In the genomic region with DNA sequence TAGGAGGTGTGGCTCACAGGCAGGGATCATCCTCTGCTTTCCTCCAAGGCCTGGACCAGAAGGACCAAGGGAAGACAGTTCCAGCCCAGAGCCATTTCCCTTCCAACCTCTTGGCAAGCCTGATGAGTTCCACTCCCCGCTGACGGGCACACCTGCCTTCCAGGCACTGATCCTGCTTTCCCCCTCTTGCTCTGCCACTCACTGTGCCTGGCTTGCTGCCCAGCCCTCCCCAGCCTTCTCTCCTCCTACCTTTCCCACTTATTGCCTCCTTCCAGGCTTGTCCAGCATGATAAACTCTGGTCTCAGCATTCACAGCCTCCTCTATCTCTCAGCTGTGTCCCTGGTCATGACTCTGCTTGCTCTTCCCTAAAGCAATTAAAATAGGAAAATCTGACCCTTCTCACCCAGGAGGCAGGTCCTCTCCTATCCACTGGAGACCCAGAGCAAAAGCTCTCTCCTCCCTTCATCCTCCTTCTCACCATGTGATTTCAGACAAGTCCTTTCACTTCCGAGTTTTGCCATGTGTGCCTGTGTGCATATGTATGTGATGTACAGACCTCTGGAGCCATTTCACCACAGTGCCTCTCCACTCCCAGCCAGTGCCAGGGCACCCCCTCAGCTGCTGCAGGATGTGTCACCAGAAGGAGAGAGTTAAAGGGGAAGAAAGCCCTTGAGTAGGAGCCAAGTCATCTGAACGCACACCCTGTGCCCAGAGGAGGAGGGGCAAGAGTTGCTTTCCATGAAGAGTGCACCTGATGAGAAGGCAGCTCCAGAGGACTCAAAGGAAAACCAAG, we compare ENCODE assay signal across 1 cellular context.
TF ChIP-seq lines count a peak whose summit lies in the region.

No MANE protein-coding gene starts in this region.

TF ChIP-seq in SK-N-SH, 30 proteins besides CTCF, POLR2A, EP300 and RAD21:
- no peak for TF ChIP-seq GATA2 (CRISPR knock-in tag; IDR thresholded peaks at IDR 0.05)
- TF ChIP-seq SMC3 (IDR thresholded peaks at IDR 0.05; ENCODE audit: low read depth, low read length): no peak
- no peak for TF ChIP-seq GABPA (IDR thresholded peaks at IDR 0.05; ENCODE audit: low read depth)
- no peak for TF ChIP-seq NFIC (IDR thresholded peaks at IDR 0.05; ENCODE audit: borderline replicate concordance)
- no peak for TF ChIP-seq TEAD4 (IDR thresholded peaks at IDR 0.05; ENCODE audit: borderline replicate concordance, insufficient read depth)
- TF ChIP-seq RCOR1 (IDR thresholded peaks at IDR 0.05; ENCODE audit: low read length): no peak
- TF ChIP-seq JUND (IDR thresholded peaks at IDR 0.05): no peak
- TF ChIP-seq NRF1 (IDR thresholded peaks at IDR 0.05; ENCODE audit: low read depth, low read length): no peak
- TF ChIP-seq ELF1 (IDR thresholded peaks at IDR 0.05): no peak
- TF ChIP-seq FOXJ3 (CRISPR knock-in tag; IDR thresholded peaks at IDR 0.05): no peak
- TF ChIP-seq CHD2 (IDR thresholded peaks at IDR 0.05; ENCODE audit: low read length, partially characterized antibody): no peak
- no peak for TF ChIP-seq EZH2phosphoT487 (IDR thresholded peaks at IDR 0.05; ENCODE audit: borderline replicate concordance, low read depth)
- no peak for TF ChIP-seq REST (IDR thresholded peaks at IDR 0.05; ENCODE audit: low read depth, low read length)
- no peak for TF ChIP-seq TAF1 (IDR thresholded peaks at IDR 0.05; ENCODE audit: borderline replicate concordance, low read depth, low read length)
- no peak for TF ChIP-seq FOSL2 (IDR thresholded peaks at IDR 0.05; ENCODE audit: borderline replicate concordance, low read depth)
- TF ChIP-seq, protein P1, sequence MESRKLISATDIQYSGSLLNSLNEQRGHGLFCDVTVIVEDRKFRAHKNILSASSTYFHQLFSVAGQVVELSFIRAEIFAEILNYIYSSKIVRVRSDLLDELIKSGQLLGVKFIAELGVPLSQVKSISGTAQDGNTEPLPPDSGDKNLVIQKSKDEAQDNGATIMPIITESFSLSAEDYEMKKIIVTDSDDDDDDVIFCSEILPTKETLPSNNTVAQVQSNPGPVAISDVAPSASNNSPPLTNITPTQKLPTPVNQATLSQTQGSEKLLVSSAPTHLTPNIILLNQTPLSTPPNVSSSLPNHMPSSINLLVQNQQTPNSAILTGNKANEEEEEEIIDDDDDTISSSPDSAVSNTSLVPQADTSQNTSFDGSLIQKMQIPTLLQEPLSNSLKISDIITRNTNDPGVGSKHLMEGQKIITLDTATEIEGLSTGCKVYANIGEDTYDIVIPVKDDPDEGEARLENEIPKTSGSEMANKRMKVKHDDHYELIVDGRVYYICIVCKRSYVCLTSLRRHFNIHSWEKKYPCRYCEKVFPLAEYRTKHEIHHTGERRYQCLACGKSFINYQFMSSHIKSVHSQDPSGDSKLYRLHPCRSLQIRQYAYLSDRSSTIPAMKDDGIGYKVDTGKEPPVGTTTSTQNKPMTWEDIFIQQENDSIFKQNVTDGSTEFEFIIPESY (IDR thresholded peaks at IDR 0.05; ENCODE audit: borderline replicate concordance, low read depth): no peak
- TF ChIP-seq POLR2AphosphoS5 (IDR thresholded peaks at IDR 0.05; ENCODE audit: low read depth, low read length): no peak
- no peak for TF ChIP-seq YY1 (IDR thresholded peaks at IDR 0.05; ENCODE audit: low read depth)
- TF ChIP-seq MXI1 (IDR thresholded peaks at IDR 0.05; ENCODE audit: low read depth, low read length): no peak
TF ChIP-seq in SK-N-SH: peak in this region for 0.
